In the genomic region with DNA sequence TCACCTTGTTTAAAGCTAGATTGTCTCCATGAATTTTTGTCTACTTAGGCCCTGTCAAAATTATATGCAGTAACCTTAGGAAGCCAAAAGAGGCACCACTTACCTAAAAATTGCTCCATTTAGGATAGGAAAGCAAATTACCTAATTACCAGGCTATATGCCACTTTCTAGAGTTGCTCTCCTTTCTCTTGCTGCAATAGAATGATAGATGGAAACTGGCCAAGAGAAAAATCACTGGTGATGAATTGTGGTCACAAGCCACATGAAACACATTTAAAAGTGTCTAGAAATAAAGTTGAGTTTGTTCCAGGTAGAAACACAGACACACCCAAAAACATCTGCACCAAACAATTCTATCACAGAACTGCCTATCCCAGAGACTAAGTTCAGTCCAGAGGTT, we compare ENCODE assay signal across 18 cellular contexts.
"Had no signal": no experiment of that assay in that cellular context is flagged by ENCODE, and none has a peak within 500 bp of the region (broad histone marks: within the 10 kb centered on the region; RNA-seq: fewer than 3 reads in every experiment).

No MANE protein-coding gene starts in this region.

- DNase-seq: activated CD4-positive, alpha-beta T cell treated with anti-CD3 and anti-CD28 coated beads for 1 hour; dermis blood vessel endothelial cell; effector memory CD4-positive, alpha-beta T cell; gastrocnemius medialis; head of caudate nucleus; left lung; midbrain; nephron progenitor cell; nucleus accumbens; stimulated activated CD4-positive, alpha-beta T cell treated with anti-CD3 and anti-CD28 coated beads, Interleukin-4, amount 100 ng/mL, for 24 hours; T-helper 2 cell; upper lobe of right lung; WERI-Rb-1 had no signal

- H3K4me3 ChIP-seq: cardiac muscle cell, gastrocnemius medialis, left lung, right atrium auricular region, smooth muscle cell, thoracic aorta, upper lobe of right lung had no signal

- H3K4me1 ChIP-seq: gastrocnemius medialis, left lung, right atrium auricular region, upper lobe of right lung had no signal

- H3K27ac ChIP-seq: cardiac muscle cell, gastrocnemius medialis, left lung, right atrium auricular region, thoracic aorta, upper lobe of right lung, WERI-Rb-1 had no signal

- H3K4me2 ChIP-seq: smooth muscle cell had no signal

- FAIRE-seq: keratinocyte had no signal

- H3K27me3 ChIP-seq: cardiac muscle cell, gastrocnemius medialis, left lung, right atrium auricular region, upper lobe of right lung had no signal

- H3K36me3 ChIP-seq: cardiac muscle cell, gastrocnemius medialis, left lung, right atrium auricular region, thoracic aorta, upper lobe of right lung, WERI-Rb-1 had no signal

- H3K9me3 ChIP-seq: gastrocnemius medialis, left lung, right atrium auricular region, thoracic aorta, upper lobe of right lung had no signal
